29 cellular contexts compared by ENCODE assay signal in the genomic region with DNA sequence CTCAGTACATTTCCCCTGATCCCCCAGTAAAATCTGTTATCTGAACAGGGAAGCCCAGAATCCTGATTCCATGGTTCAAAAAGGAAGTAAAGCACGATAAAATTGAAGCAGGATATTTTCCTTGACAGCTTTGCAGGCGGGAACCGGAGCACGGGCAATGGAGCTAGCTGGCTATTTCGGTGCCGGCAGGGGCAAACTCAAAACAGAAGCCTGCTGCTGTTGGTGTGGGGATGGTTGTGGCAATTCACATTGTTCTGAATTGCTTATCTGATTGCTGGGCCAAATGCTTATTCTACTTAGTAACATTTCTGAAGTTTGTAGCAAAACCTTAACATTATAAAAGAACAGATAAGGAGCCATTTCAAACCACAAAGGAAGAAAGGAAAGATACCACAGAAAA.
DNase-seq lines count a peak whose midpoint lies in the region; ATAC-seq and TF ChIP-seq lines count a peak whose summit lies in the region.
"Had no signal": no experiment of that assay in that cellular context is flagged by ENCODE, and none has a peak within 500 bp of the region (broad histone marks: within the 10 kb centered on the region; RNA-seq: fewer than 3 reads in every experiment).

No MANE protein-coding gene starts in this region.

- H3K4me3 ChIP-seq in hepatocyte = no peak overlapping the region
- H3K4me3 ChIP-seq: left lung, SK-N-MC, upper lobe of left lung had no signal

- no peak overlapping the region for H2AFZ ChIP-seq in hepatocyte

- H3K9me3 ChIP-seq in T-helper 17 cell (ENCODE audit: control insufficient read depth, low read length, poor library complexity, severe bottlenecking) = no peaks in the 10 kb centered on the region
- no peaks in the 10 kb centered on the region for H3K9me3 ChIP-seq in hepatocyte (ENCODE audit: low read depth)

- no peaks in the 10 kb centered on the region for H3K4me1 ChIP-seq in hepatocyte (ENCODE audit: insufficient read depth)
- H3K4me1 ChIP-seq: left lung, upper lobe of left lung had no signal

- H3K4me2 ChIP-seq in hepatocyte = no peak overlapping the region

- no peak overlapping the region for H3K27ac ChIP-seq in hepatocyte
- H3K27ac ChIP-seq: left lung, SK-N-MC, upper lobe of left lung had no signal

- H3K27ac Mint-ChIP-seq in activated T-cell treated with anti-CD3 and anti-CD28 coated beads, Interleukin-2, amount 50 U/mL, for 72 hours = no peak overlapping the region
- H3K27ac Mint-ChIP-seq in T-helper 17 cell = no peak overlapping the region
- peak overlapping the region; percentile 81 for H3K27ac Mint-ChIP-seq in endothelial cell (ENCODE audit: unreplicated experiment)
- peak overlapping the region; percentile 10 for H3K27ac Mint-ChIP-seq in type B pancreatic cell
- H3K27ac Mint-ChIP-seq: activated CD4-positive, alpha-beta T cell treated with anti-CD3 and anti-CD28 coated beads for 36 hours; CD4-positive, CD25-positive, alpha-beta regulatory T cell; effector memory CD8-positive, alpha-beta T cell; H9 had no signal

- peaks cover 0 to 2% of the 10 kb centered on the region in 2 donors for H3K36me3 Mint-ChIP-seq in activated T-cell treated with anti-CD3 and anti-CD28 coated beads, Interleukin-2, amount 50 U/mL, for 72 hours (ENCODE audit: insufficient read depth in 2 of 2)
- H3K36me3 Mint-ChIP-seq in T-helper 17 cell (ENCODE audit: low read depth) (peaks cover 3% of the 10 kb centered on the region), endothelial cell (ENCODE audit: low read depth, unreplicated experiment) (no peaks in the 10 kb centered on the region), type B pancreatic cell (peaks cover 3% of the 10 kb centered on the region)

- peak overlapping the region; percentile 21 to 26 for H3K4me3 Mint-ChIP-seq in activated T-cell treated with anti-CD3 and anti-CD28 coated beads, Interleukin-2, amount 50 U/mL, for 72 hours
- H3K4me3 Mint-ChIP-seq in T-helper 17 cell (peak overlapping the region; percentile 12), endothelial cell (ENCODE audit: unreplicated experiment) (no peak overlapping the region), type B pancreatic cell (no peak overlapping the region)
- H3K4me3 Mint-ChIP-seq: activated CD4-positive, alpha-beta T cell treated with anti-CD3 and anti-CD28 coated beads for 36 hours; CD4-positive, CD25-positive, alpha-beta regulatory T cell; effector memory CD8-positive, alpha-beta T cell; H9 had no signal

- 40% methylated on average over 6 of the region's 6 CpGs for WGBS in hepatocyte (ENCODE audit: low lambda C conversion rate, missing lambda C conversion rate)

- H4K20me1 ChIP-seq in hepatocyte (ENCODE audit: insufficient read depth, poor library complexity, severe bottlenecking) = no peaks in the 10 kb centered on the region

- no peaks in the 10 kb centered on the region for H3K9me3 Mint-ChIP-seq in activated T-cell treated with anti-CD3 and anti-CD28 coated beads, Interleukin-2, amount 50 U/mL, for 72 hours
- H3K9me3 Mint-ChIP-seq in endothelial cell (ENCODE audit: unreplicated experiment) (no peaks in the 10 kb centered on the region), type B pancreatic cell (peaks cover 5% of the 10 kb centered on the region)
- H3K9me3 Mint-ChIP-seq: CD4-positive, CD25-positive, alpha-beta regulatory T cell; effector memory CD8-positive, alpha-beta T cell had no signal

- no peak for DNase-seq in activated T-cell treated with anti-CD3 and anti-CD28 coated beads, Interleukin-2, amount 50 U/mL, for 72 hours
- DNase-seq in activated T-cell treated with anti-CD3 and anti-CD28 coated beads, Interleukin-2, amount 50 U/mL, for 1 hour = no peak
- DNase-seq in T-helper 17 cell = no peak
- DNase-seq in endothelial cell (ENCODE audit: low spot score) = peak; percentile 28
- DNase-seq in type B pancreatic cell (ENCODE audit: extremely low spot score, unreplicated experiment) = no peak
- no peak for DNase-seq in hepatocyte (ENCODE audit: low spot score)
- DNase-seq: activated CD4-positive, alpha-beta T cell treated with anti-CD3 and anti-CD28 coated beads for 36 hours; activated CD8-positive, alpha-beta memory T cell treated with anti-CD3 and anti-CD28 coated beads for 24 hours; activated effector memory CD4-positive, alpha-beta T cell treated with anti-CD3 and anti-CD28 coated beads, Interleukin-2, amount 50 U/mL, for 16 hours; activated T-cell treated with anti-CD3 and anti-CD28 coated beads for 4 hours; Calu3; CD4-positive, CD25-positive, alpha-beta regulatory T cell; central memory CD4-positive, alpha-beta T cell; cortex of kidney; effector memory CD8-positive, alpha-beta T cell; glutamatergic neuron; H9; mesenchymal stem cell; NCI-H1417; NCI-H2029 treated with DMSO at 0.1 percent for 48 hours; NCI-H524 treated with DMSO at 0.1 percent for 48 hours; stimulated activated CD4-positive, alpha-beta T cell treated with anti-CD3 and anti-CD28 coated beads, Interleukin-4, amount 100 ng/mL, for 24 hours; substantia nigra had no signal

- H3K9me2 ChIP-seq in hepatocyte (replicated peaks; ENCODE audit: insufficient read depth) = no peaks in the 10 kb centered on the region

- H3K27me3 Mint-ChIP-seq in activated T-cell treated with anti-CD3 and anti-CD28 coated beads, Interleukin-2, amount 50 U/mL, for 72 hours (ENCODE audit: low read depth) = no peaks in the 10 kb centered on the region
- H3K27me3 Mint-ChIP-seq in T-helper 17 cell = no peaks in the 10 kb centered on the region
- no peaks in the 10 kb centered on the region for H3K27me3 Mint-ChIP-seq in endothelial cell (ENCODE audit: unreplicated experiment)
- H3K27me3 Mint-ChIP-seq in type B pancreatic cell = no peaks in the 10 kb centered on the region
- H3K27me3 Mint-ChIP-seq: activated CD4-positive, alpha-beta T cell treated with anti-CD3 and anti-CD28 coated beads for 36 hours had no signal

- H3K36me3 ChIP-seq in hepatocyte (replicated peaks; ENCODE audit: insufficient read depth, low read depth) = no peaks in the 10 kb centered on the region
- H3K36me3 ChIP-seq: left lung, upper lobe of left lung had no signal

- no peaks in the 10 kb centered on the region for H3K27me3 ChIP-seq in hepatocyte
- H3K27me3 ChIP-seq: left lung, upper lobe of left lung had no signal

- peaks cover 24% of the 10 kb centered on the region for H3K4me1 Mint-ChIP-seq in activated T-cell treated with anti-CD3 and anti-CD28 coated beads, Interleukin-2, amount 50 U/mL, for 72 hours (ENCODE audit: low read depth)
- H3K4me1 Mint-ChIP-seq in T-helper 17 cell = peaks cover 3% of the 10 kb centered on the region
- peaks cover 18% of the 10 kb centered on the region for H3K4me1 Mint-ChIP-seq in endothelial cell (ENCODE audit: unreplicated experiment)
- peaks cover 4% of the 10 kb centered on the region for H3K4me1 Mint-ChIP-seq in type B pancreatic cell (ENCODE audit: unreplicated experiment)

- no peaks in the 10 kb centered on the region for H3K79me2 ChIP-seq in hepatocyte

- no peak for TF ChIP-seq CTCF in endothelial cell (IDR thresholded peaks at IDR 0.05; ENCODE audit: unreplicated experiment)
- TF ChIP-seq CTCF in type B pancreatic cell (conservative IDR thresholded peaks at IDR 0.05) = no peak
- no peak for TF ChIP-seq CTCF in hepatocyte (IDR thresholded peaks at IDR 0.05; ENCODE audit: poor library complexity)

- ATAC-seq in activated T-cell treated with anti-CD3 and anti-CD28 coated beads, Interleukin-2, amount 50 U/mL, for 72 hours (replicated peaks in 1 of 2) = no peak
- ATAC-seq in T-helper 17 cell = no peak
- no peak for ATAC-seq in GM21619 (IDR thresholded peaks at IDR 0.05; ENCODE audit: unreplicated experiment)
- ATAC-seq in GM21717 (IDR thresholded peaks at IDR 0.05; ENCODE audit: unreplicated experiment) = no peak
- ATAC-seq: activated CD4-positive, alpha-beta T cell treated with anti-CD3 and anti-CD28 coated beads for 36 hours; effector memory CD8-positive, alpha-beta T cell; left lung; sciatic nerve had no signal

Comparison
In these comparisons a context has a peak if more than half of its experiments do, and no peak if none do; other contexts are left out.
1. H3K27ac Mint-ChIP-seq: peak in endothelial cell (single experiment) and type B pancreatic cell (single experiment); none in activated T-cell treated with anti-CD3 and anti-CD28 coated beads, Interleukin-2, amount 50 U/mL, for 72 hours (single experiment) and T-helper 17 cell (single experiment).
2. H3K4me3 Mint-ChIP-seq: peak in activated T-cell treated with anti-CD3 and anti-CD28 coated beads, Interleukin-2, amount 50 U/mL, for 72 hours (2 of 2) and T-helper 17 cell (single experiment); none in endothelial cell (single experiment) and type B pancreatic cell (single experiment).